ENCODE assay signal across 1 cellular context in genomic region chr11:14643697-14644395, GRCh38.
A peak's percentile ranks its signal among the peaks of the same experiment; 100 is the strongest.
TF ChIP-seq lines count a peak whose summit lies in the region.

Gene PDE3B (plus strand): TSS chr11:14643804. CDS start chr11:14644076, 272 bp downstream.

TF ChIP-seq in HepG2, 621 proteins besides CTCF, POLR2A, EP300 and RAD21 (continued from another document and continues in another):
- TF ChIP-seq THAP9 (CRISPR knock-in tag; IDR thresholded peaks at IDR 0.05; ENCODE audit: borderline replicate concordance): no peak
- no peak for TF ChIP-seq ZNF7 (CRISPR knock-in tag; IDR thresholded peaks at IDR 0.05)
- no peak; the same call in 1 of the 2 replicates for TF ChIP-seq ZBTB38 (CRISPR knock-in tag; IDR thresholded peaks at IDR 0.05)
- TF ChIP-seq ZNF512 (CRISPR knock-in tag; IDR thresholded peaks at IDR 0.05): no peak
- TF ChIP-seq LCORL (IDR thresholded peaks at IDR 0.05): no peak
- TF ChIP-seq LCORL (CRISPR knock-in tag; IDR thresholded peaks at IDR 0.05): 0 out of 2 replicates have a peak, but pooled peaks have one; percentile 50
- TF ChIP-seq POLR2AphosphoS5 (IDR thresholded peaks at IDR 0.05; ENCODE audit: low read depth, low read length): peak; percentile 86
- TF ChIP-seq FOSL1 (CRISPR knock-in tag; IDR thresholded peaks at IDR 0.05; ENCODE audit: borderline replicate concordance): 0 out of 2 replicates have a peak, but pooled peaks have one; percentile 20
- TF ChIP-seq ZNF496 (CRISPR knock-in tag; IDR thresholded peaks at IDR 0.05; ENCODE audit: insufficient replicate concordance): no peak
- TF ChIP-seq ZNF549 (CRISPR knock-in tag; IDR thresholded peaks at IDR 0.05): no peak
- TF ChIP-seq XRCC5 (optimal IDR thresholded peaks at IDR 0.05; ENCODE audit: low read length): peak; percentile 13
- TF ChIP-seq ZNF768 (CRISPR knock-in tag; IDR thresholded peaks at IDR 0.05): peak; percentile 60; the same call in 1 of the 2 replicates
- TF ChIP-seq SALL2 (CRISPR knock-in tag; IDR thresholded peaks at IDR 0.05): peak; percentile 73
- TF ChIP-seq IKZF1 (IDR thresholded peaks at IDR 0.05): no peak
- TF ChIP-seq NFE2 (CRISPR knock-in tag; IDR thresholded peaks at IDR 0.05): no peak
- TF ChIP-seq PHB2 (IDR thresholded peaks at IDR 0.05; ENCODE audit: partially characterized antibody): no peak
- no peak for TF ChIP-seq SP5 (CRISPR knock-in tag; IDR thresholded peaks at IDR 0.05; ENCODE audit: borderline replicate concordance, low read depth)
- peak; percentile 26 for TF ChIP-seq ZNF18 (CRISPR knock-in tag; IDR thresholded peaks at IDR 0.05; ENCODE audit: insufficient replicate concordance)
- peak; percentile 70 for TF ChIP-seq SKI (IDR thresholded peaks at IDR 0.05; ENCODE audit: partially characterized antibody)
- TF ChIP-seq USF2 (IDR thresholded peaks at IDR 0.05; ENCODE audit: low read depth, low read length): no peak
- TF ChIP-seq USF2 (CRISPR knock-in tag; IDR thresholded peaks at IDR 0.05; ENCODE audit: borderline replicate concordance): no peak
- TF ChIP-seq MYPOP (CRISPR knock-in tag; IDR thresholded peaks at IDR 0.05): peak; percentile 90
- no peak for TF ChIP-seq ZNF781 (CRISPR knock-in tag; IDR thresholded peaks at IDR 0.05; ENCODE audit: borderline replicate concordance, not compliant biosample characterization)
- peak; percentile 22; the same call in 1 of the 2 replicates for TF ChIP-seq ELF3 (CRISPR knock-in tag; IDR thresholded peaks at IDR 0.05)
- TF ChIP-seq TERF1 (CRISPR knock-in tag; IDR thresholded peaks at IDR 0.05): no peak
- TF ChIP-seq CREM (IDR thresholded peaks at IDR 0.05): no peak
- TF ChIP-seq CREM (CRISPR knock-in tag; IDR thresholded peaks at IDR 0.05): no peak
- no peak for TF ChIP-seq ZNF766 (CRISPR knock-in tag; IDR thresholded peaks at IDR 0.05; ENCODE audit: borderline replicate concordance)
- no peak for TF ChIP-seq MIER2 (CRISPR knock-in tag; IDR thresholded peaks at IDR 0.05)
- no peak for TF ChIP-seq ZNF44 (CRISPR knock-in tag; IDR thresholded peaks at IDR 0.05)
- peak; percentile 59; the same call in 1 of the 2 replicates for TF ChIP-seq SIN3A (IDR thresholded peaks at IDR 0.05; ENCODE audit: borderline replicate concordance, low read depth, low read length)
- no peak; the same call in 1 of the 2 replicates for TF ChIP-seq ELF4 (CRISPR knock-in tag; IDR thresholded peaks at IDR 0.05; ENCODE audit: borderline replicate concordance)
- 0 out of 2 replicates have a peak, but pooled peaks have one; percentile 24 for TF ChIP-seq SP4 (CRISPR knock-in tag; IDR thresholded peaks at IDR 0.05)
- no peak for TF ChIP-seq CEBPZ (IDR thresholded peaks at IDR 0.05; ENCODE audit: low read length)
- TF ChIP-seq STAT6 (CRISPR knock-in tag; IDR thresholded peaks at IDR 0.05; ENCODE audit: borderline replicate concordance): no peak
- TF ChIP-seq MLX (CRISPR knock-in tag; IDR thresholded peaks at IDR 0.05): no peak
- peak; percentile 81; the same call in 1 of the 2 replicates for TF ChIP-seq KAT7 (CRISPR knock-in tag; IDR thresholded peaks at IDR 0.05; ENCODE audit: borderline replicate concordance)
- TF ChIP-seq ELF1 (CRISPR knock-in tag; IDR thresholded peaks at IDR 0.05): no peak
- TF ChIP-seq RBM39 (IDR thresholded peaks at IDR 0.05; ENCODE audit: low read depth, low read length, poor library complexity, severe bottlenecking): peak; percentile 66
- peak; percentile 83; the same call in 1 of the 2 replicates for TF ChIP-seq FOXO4 (CRISPR knock-in tag; conservative IDR thresholded peaks at IDR 0.05)
- no peak for TF ChIP-seq MAFF (IDR thresholded peaks at IDR 0.05; ENCODE audit: low read depth, low read length)
- TF ChIP-seq GTF2F1 (IDR thresholded peaks at IDR 0.05; ENCODE audit: low read length): no peak
- TF ChIP-seq ZSCAN20 (CRISPR knock-in tag; IDR thresholded peaks at IDR 0.05; ENCODE audit: borderline replicate concordance): no peak; the same call in 1 of the 2 replicates
- TF ChIP-seq ZNF138 (CRISPR knock-in tag; IDR thresholded peaks at IDR 0.05; ENCODE audit: low read depth): 0 out of 2 replicates have a peak, but pooled peaks have one; percentile 35
- TF ChIP-seq TAF1 (CRISPR knock-in tag; IDR thresholded peaks at IDR 0.05): peak; percentile 77
- TF ChIP-seq GATAD1 (CRISPR knock-in tag; IDR thresholded peaks at IDR 0.05): no peak
- no peak for TF ChIP-seq ZKSCAN8 (CRISPR knock-in tag; IDR thresholded peaks at IDR 0.05; ENCODE audit: borderline replicate concordance)
